Comparison of ENCODE assay signal across 1 cellular context in the genomic region with DNA sequence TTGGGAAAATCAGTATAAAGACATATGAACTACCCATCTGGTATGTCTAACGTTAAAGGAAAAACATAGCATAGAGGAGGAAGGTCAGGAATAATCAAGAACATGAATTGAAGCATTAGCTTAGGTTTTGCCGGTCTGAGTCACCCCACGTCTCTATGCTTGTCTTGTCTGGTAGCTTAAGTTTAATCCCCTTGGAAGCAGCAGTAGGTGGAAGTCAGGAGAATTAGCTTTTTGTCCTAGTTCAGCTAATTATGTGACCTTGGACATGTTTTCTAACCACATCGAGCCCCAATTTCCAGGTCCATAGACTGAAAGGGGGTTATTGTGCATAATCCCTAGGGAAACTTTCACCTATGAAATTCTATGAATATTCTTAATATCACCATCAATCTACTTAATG.
TF ChIP-seq lines count a peak whose summit lies in the region.

No MANE protein-coding gene starts in this region.

TF ChIP-seq in SK-N-SH, 30 proteins besides CTCF, POLR2A, EP300 and RAD21 (continued from another document):
- no peak for TF ChIP-seq NFIC (IDR thresholded peaks at IDR 0.05; ENCODE audit: borderline replicate concordance)
- TF ChIP-seq, protein P1, sequence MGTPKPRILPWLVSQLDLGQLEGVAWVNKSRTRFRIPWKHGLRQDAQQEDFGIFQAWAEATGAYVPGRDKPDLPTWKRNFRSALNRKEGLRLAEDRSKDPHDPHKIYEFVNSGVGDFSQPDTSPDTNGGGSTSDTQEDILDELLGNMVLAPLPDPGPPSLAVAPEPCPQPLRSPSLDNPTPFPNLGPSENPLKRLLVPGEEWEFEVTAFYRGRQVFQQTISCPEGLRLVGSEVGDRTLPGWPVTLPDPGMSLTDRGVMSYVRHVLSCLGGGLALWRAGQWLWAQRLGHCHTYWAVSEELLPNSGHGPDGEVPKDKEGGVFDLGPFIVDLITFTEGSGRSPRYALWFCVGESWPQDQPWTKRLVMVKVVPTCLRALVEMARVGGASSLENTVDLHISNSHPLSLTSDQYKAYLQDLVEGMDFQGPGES (IDR thresholded peaks at IDR 0.05; ENCODE audit: low read depth, low read length) = no peak
- no peak for TF ChIP-seq NRF1 (IDR thresholded peaks at IDR 0.05; ENCODE audit: low read depth, low read length)
